Comparison of ENCODE assay signal across 12 cellular contexts in the genomic region with DNA sequence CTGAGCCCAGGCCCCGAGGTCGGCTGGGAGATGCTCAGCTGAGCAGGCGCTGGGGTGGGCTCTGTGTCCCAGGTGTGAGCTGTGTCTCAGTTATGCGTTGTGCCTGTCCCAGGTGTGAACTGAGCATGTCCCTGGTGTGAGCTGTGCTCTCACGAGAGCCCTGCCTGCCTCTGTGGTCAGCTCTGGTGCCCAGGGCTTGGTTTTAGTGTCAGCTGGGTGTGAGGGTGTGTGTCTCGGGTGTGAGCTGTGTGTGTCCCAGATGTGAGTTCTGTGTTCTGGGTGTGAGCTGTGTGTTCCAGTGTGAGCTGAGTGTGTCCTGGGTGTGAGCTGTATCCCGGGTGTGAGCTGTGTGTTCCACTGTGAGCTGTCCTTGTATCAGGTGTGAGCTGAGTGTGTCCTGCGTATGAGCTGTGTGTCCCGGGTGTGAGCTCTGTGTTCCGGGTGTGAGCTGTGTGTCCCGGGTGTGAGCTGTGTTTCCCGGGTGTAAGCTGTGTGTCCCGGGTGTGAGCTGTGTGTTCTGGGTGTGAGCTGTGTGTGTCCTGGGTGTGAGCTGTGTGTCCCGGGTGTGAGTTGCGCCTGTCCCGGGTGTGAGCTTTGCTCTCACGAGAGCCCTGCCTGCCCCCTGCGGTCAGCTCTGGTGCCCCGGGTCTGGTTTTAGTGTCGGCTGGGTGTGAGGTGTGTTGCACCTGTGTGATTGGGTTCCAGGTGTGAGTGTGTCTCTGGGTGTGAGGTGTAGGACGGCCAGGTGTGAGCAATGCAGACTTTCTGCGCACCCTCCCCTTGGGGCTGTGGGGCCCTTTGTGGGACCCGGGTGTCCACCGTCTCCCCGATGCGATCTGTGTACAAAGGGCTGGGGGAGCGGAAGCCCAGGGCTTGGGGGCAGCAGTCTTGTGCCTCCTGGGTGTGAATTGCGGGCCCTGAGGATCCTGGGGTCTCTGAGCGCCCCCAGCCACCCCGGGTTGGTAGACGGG. TPM values are rescaled to one million over a fixed set of nuclear protein-coding genes. Genes with fewer than 3 reads are reported as not detected.
A peak's percentile ranks its signal among the peaks of the same experiment; 100 is the strongest.
DNase-seq lines count a peak whose midpoint lies in the region; ATAC-seq, FAIRE-seq and TF ChIP-seq lines count a peak whose summit lies in the region.
"Had no signal": no experiment of that assay in that cellular context is flagged by ENCODE, and none has a peak within 500 bp of the region (broad histone marks: within the 10 kb centered on the region; RNA-seq: fewer than 3 reads in every experiment).

No MANE protein-coding gene starts in this region.

- no peaks in the 10 kb centered on the region for H3K79me2 ChIP-seq in H1 (ENCODE audit: control insufficient read depth in 1 of 2, insufficient read depth in 2 of 2, low read length in 2 of 2)

- peak overlapping the region; percentile 43 for H2BK120ac ChIP-seq in H1 (replicated peaks; ENCODE audit: low read depth, low read length)

- peaks cover 0 to 28% of the 10 kb centered on the region in 2 donors for H3K27me3 ChIP-seq in Peyer's patch
- H3K27me3 ChIP-seq in H1 (replicated peaks in 1 of 4; ENCODE audit: control insufficient read depth in 3 of 4, extremely low read depth in 1 of 4, insufficient read depth in 3 of 4, low read length in 3 of 4) = peaks cover 40 to 66% (median 59%) of the 10 kb centered on the region in 4 experiments

- peak overlapping the region; percentile 90 for H3K27ac Mint-ChIP-seq in activated CD4-positive, alpha-beta T cell treated with anti-CD3 and anti-CD28 coated beads, Interleukin-2, amount 10 ng/mL, durations not matched to agents 24 days and 14 days
- peak overlapping the region; percentile 94 for H3K27ac Mint-ChIP-seq in stimulated activated effector memory CD8-positive, alpha-beta T cell treated with anti-CD3 and anti-CD28 coated beads, Interleukin-12 subunit alpha, Interleukin-12 subunit beta, amount 100 ng/mL, for 72 hours

- H2BK5ac ChIP-seq in H1 (ENCODE audit: low read depth, low read length) = no peak overlapping the region; the same call in 1 of the 2 replicates

- TF ChIP-seq POLR2A in Peyer's patch (IDR thresholded peaks at IDR 0.05) (no peak), H1 (IDR thresholded peaks at IDR 0.05; ENCODE audit: control extremely low read depth in 1 of 2, low read depth in 2 of 2, low read length in 2 of 2) (no peak)

- peak overlapping the region; percentile 84; the same call in 1 of the 2 replicates for H2BK12ac ChIP-seq in H1 (ENCODE audit: low read depth, low read length)

- H3K4ac ChIP-seq in H1 (replicated peaks; ENCODE audit: insufficient read length, low read depth, low read length) = no peak overlapping the region

- peak overlapping the region in 1 of 2 experiments; percentile 8; a peak in 2 of 4 replicates for H3K4me2 ChIP-seq in H1 (ENCODE audit: insufficient read depth in 1 of 2, low read depth in 2 of 2, low read length in 2 of 2)

- H3K27ac ChIP-seq in Peyer's patch (peak overlapping the region; percentile 49 to 97 (median 82)), H1 (ENCODE audit: low read depth, low read length) (no peak overlapping the region)
- H3K27ac ChIP-seq: vagina had no signal

- H3K4me3 ChIP-seq in Peyer's patch (peak overlapping the region; percentile 47 to 84 (median 59)), H1 (ENCODE audit: extremely low read depth in 1 of 4, insufficient read depth in 2 of 4, low read depth in 3 of 4, low read length in 4 of 4) (peak overlapping the region in 1 of 4 experiments; percentile 56; a peak in 2 of 8 replicates)

- H3K79me1 ChIP-seq in H1 (ENCODE audit: low read depth, low read length) = no peaks in the 10 kb centered on the region

- no peak overlapping the region for H3K9ac ChIP-seq in H1 (replicated peaks in 1 of 4; ENCODE audit: extremely low read depth in 1 of 4, low read depth in 3 of 4, low read length in 3 of 4)

- H3K14ac ChIP-seq in H1 (ENCODE audit: insufficient read length) = no peak overlapping the region

- H3K23ac ChIP-seq in H1 (ENCODE audit: insufficient read length) = no peak overlapping the region

- peak overlapping the region; percentile 75 for H2BK15ac ChIP-seq in H1 (ENCODE audit: low read length)

- H3K9me3 ChIP-seq in Peyer's patch (no peaks in the 10 kb centered on the region), H1 (ENCODE audit: insufficient read depth in 2 of 2, low read depth in 1 of 2, low read length in 1 of 2) (no peaks in the 10 kb centered on the region)
- H3K9me3 ChIP-seq: vagina had no signal

- no peaks in the 10 kb centered on the region for H3K36me3 ChIP-seq in Peyer's patch
- peaks cover 0 to 6% (median 0%) of the 10 kb centered on the region in 4 experiments; a peak in 1 of 8 replicates for H3K36me3 ChIP-seq in H1 (ENCODE audit: control insufficient read depth in 2 of 4, insufficient read depth in 4 of 4, low read length in 3 of 4)
- H3K36me3 ChIP-seq: vagina had no signal

- no peak overlapping the region for H4K5ac ChIP-seq in H1 (ENCODE audit: insufficient read length, low read depth, low read length)

- H3K27me3 Mint-ChIP-seq in activated CD4-positive, alpha-beta T cell treated with anti-CD3 and anti-CD28 coated beads, Interleukin-2, amount 10 ng/mL, durations not matched to agents 24 days and 14 days = no peaks in the 10 kb centered on the region

- no peak for TF ChIP-seq EP300 in H1 (IDR thresholded peaks at IDR 0.05; ENCODE audit: borderline replicate concordance in 1 of 2, low read depth in 2 of 2, low read length in 2 of 2)

- H2BK20ac ChIP-seq in H1 (ENCODE audit: low read length) = no peak overlapping the region

- FAIRE-seq in H1 (lab: Jason Lieb, UNC) = no peak
- FAIRE-seq: H54 had no signal

- DNase-seq in activated CD4-positive, alpha-beta T cell treated with anti-CD3 and anti-CD28 coated beads, Interleukin-2, amount 10 ng/mL, durations not matched to agents 24 days and 14 days = no peak
- DNase-seq in activated CD4-positive, alpha-beta T cell treated with anti-CD3 and anti-CD28 coated beads for 48 hours = no peak
- DNase-seq in Peyer's patch (peak in 1 of 3 donors; percentile 49), H1 (ENCODE audit: low read depth in 1 of 2, low spot score in 2 of 2) (no peak), AML-193 (lab: John Stamatoyannopoulos, UW) (no peak), DMS53 (lab: John Stamatoyannopoulos, UW) (no peak), COR-L47 (lab: John Stamatoyannopoulos, UW) (no peak)
- no peak for DNase-seq in stimulated activated effector memory CD8-positive, alpha-beta T cell treated with anti-CD3 and anti-CD28 coated beads, Interleukin-12 subunit alpha, Interleukin-12 subunit beta, amount 100 ng/mL, for 72 hours (ENCODE audit: low spot score in 2 of 2)
- DNase-seq: T1000 had no signal

- TF ChIP-seq RAD21 in H1 (IDR thresholded peaks at IDR 0.05 in 1 of 2, conservative IDR thresholded peaks at IDR 0.05 in 1 of 2; ENCODE audit: low read depth in 2 of 2, low read length in 2 of 2) = no peak

- H2AFZ ChIP-seq in H1 (ENCODE audit: low read length) = no peak overlapping the region

- peaks cover 22% of the 10 kb centered on the region for H3K4me1 Mint-ChIP-seq in activated CD4-positive, alpha-beta T cell treated with anti-CD3 and anti-CD28 coated beads, Interleukin-2, amount 10 ng/mL, durations not matched to agents 24 days and 14 days
- peaks cover 26% of the 10 kb centered on the region for H3K4me1 Mint-ChIP-seq in stimulated activated effector memory CD8-positive, alpha-beta T cell treated with anti-CD3 and anti-CD28 coated beads, Interleukin-12 subunit alpha, Interleukin-12 subunit beta, amount 100 ng/mL, for 72 hours

- H3K9me3 Mint-ChIP-seq in activated CD4-positive, alpha-beta T cell treated with anti-CD3 and anti-CD28 coated beads, Interleukin-2, amount 10 ng/mL, durations not matched to agents 24 days and 14 days = no peaks in the 10 kb centered on the region
- H3K9me3 Mint-ChIP-seq in stimulated activated effector memory CD8-positive, alpha-beta T cell treated with anti-CD3 and anti-CD28 coated beads, Interleukin-12 subunit alpha, Interleukin-12 subunit beta, amount 100 ng/mL, for 72 hours = no peaks in the 10 kb centered on the region

- peaks cover 0 to 11% of the 10 kb centered on the region in 2 experiments for H4K20me1 ChIP-seq in H1 (replicated peaks in 1 of 2; ENCODE audit: control insufficient read depth in 1 of 2, insufficient read depth in 2 of 2, low read length in 2 of 2)

- ATAC-seq in stimulated activated effector memory CD8-positive, alpha-beta T cell treated with anti-CD3 and anti-CD28 coated beads, Interleukin-12 subunit alpha, Interleukin-12 subunit beta, amount 100 ng/mL, for 72 hours = peak; percentile 22

- H3K4me1 ChIP-seq in Peyer's patch (peaks cover 0 to 40% (median 27%) of the 10 kb centered on the region in 4 donors), H1 (replicated peaks in 1 of 4; ENCODE audit: control insufficient read depth in 3 of 4, insufficient read depth in 4 of 4, low read length in 3 of 4) (peaks cover 0 to 22% (median 9%) of the 10 kb centered on the region in 4 experiments; a peak in 5 of 7 replicates)

- H3K4me3 Mint-ChIP-seq in activated CD4-positive, alpha-beta T cell treated with anti-CD3 and anti-CD28 coated beads, Interleukin-2, amount 10 ng/mL, durations not matched to agents 24 days and 14 days = peak overlapping the region; percentile 85
- peak overlapping the region; percentile 77 for H3K4me3 Mint-ChIP-seq in stimulated activated effector memory CD8-positive, alpha-beta T cell treated with anti-CD3 and anti-CD28 coated beads, Interleukin-12 subunit alpha, Interleukin-12 subunit beta, amount 100 ng/mL, for 72 hours

- H4K91ac ChIP-seq in H1 (replicated peaks; ENCODE audit: insufficient read length, low read length) = peak overlapping the region; percentile 40

- 86% methylated on average over 25 of the region's 31 CpGs; no CpG with 5 or more reads in 1 of the 2 experiments for WGBS in H1 (ENCODE audit: extremely low coverage in 1 of 2, insufficient coverage in 1 of 2, insufficient read length in 1 of 2, insufficient replicate concordance in 2 of 2, low coverage in 1 of 2, low lambda C conversion rate in 2 of 2, missing lambda C conversion rate in 1 of 2), 2 experiments

- no peak for TF ChIP-seq CTCF in Peyer's patch (IDR thresholded peaks at IDR 0.05)
- TF ChIP-seq CTCF in H1 (IDR thresholded peaks at IDR 0.05; ENCODE audit: control extremely low read depth in 1 of 3, insufficient read depth in 1 of 3, low read depth in 1 of 3, low read length in 3 of 3) = no peak

- intact Hi-C loops in activated CD4-positive, alpha-beta T cell treated with anti-CD3 and anti-CD28 coated beads, Interleukin-2, amount 10 ng/mL, durations not matched to agents 24 days and 14 days (cut with micrococcal nuclease) = loop anchor here (5.0 kb wide), 1 partner anchor 38 kb away; the partner anchor contains the start of genes LSM7 and SPPL2B

- H3K36me3 Mint-ChIP-seq in activated CD4-positive, alpha-beta T cell treated with anti-CD3 and anti-CD28 coated beads, Interleukin-2, amount 10 ng/mL, durations not matched to agents 24 days and 14 days (ENCODE audit: low read depth) = peaks cover 12% of the 10 kb centered on the region
- H3K36me3 Mint-ChIP-seq in stimulated activated effector memory CD8-positive, alpha-beta T cell treated with anti-CD3 and anti-CD28 coated beads, Interleukin-12 subunit alpha, Interleukin-12 subunit beta, amount 100 ng/mL, for 72 hours = peaks cover 24% of the 10 kb centered on the region

- no peak overlapping the region for H4K8ac ChIP-seq in H1 (ENCODE audit: extremely low read depth, insufficient read depth, low read length)

- no peak overlapping the region for H3K56ac ChIP-seq in H1 (replicated peaks; ENCODE audit: insufficient read length, low read depth, low read length)

- POLR2A ChIA-PET in H1 (lab: Charles Lee; ENCODE audit: partially characterized antibody) = interaction anchor here (0.8 to 3.1 kb wide), 8 partner anchors 10 to 45 kb away, joined by 3 to 25 read pairs (median 4); no protein-coding TSS in a partner anchor

- H3K18ac ChIP-seq in H1 (ENCODE audit: extremely low read depth, low read length) = no peak overlapping the region; the same call in 1 of the 2 replicates

- H2AK5ac ChIP-seq in H1 (ENCODE audit: low read depth, low read length) = peak overlapping the region; percentile 84; the same call in 1 of the 2 replicates

- CTCF ChIA-PET in H1 (lab: Charles Lee; ENCODE audit: partially characterized antibody) = interaction anchor here (0.8 to 5.0 kb wide), 8 partner anchors 12 to 111 kb away, joined by 3 to 46 read pairs (median 5); no protein-coding TSS in a partner anchor

- peaks cover 10% of the 10 kb centered on the region; the same call in 1 of the 2 replicates for H3K23me2 ChIP-seq in H1 (ENCODE audit: low read depth, low read length)

RNA-seq across cellular contexts. Expression of gene PEAK3, which starts 7.1 kb away (rescaled TPM):
- total RNA-seq in activated CD4-positive, alpha-beta T cell treated with anti-CD3 and anti-CD28 coated beads, Interleukin-2, amount 10 ng/mL, durations not matched to agents 24 days and 14 days = 0.09 TPM in 1 of 2 replicates, not detected in the other
- total RNA-seq in Peyer's patch = 1 to 10 TPM; 1.2 to 5.8 (median 2.6) TPM
- total RNA-seq in H1 (2021; fragmentation: NEBNext Ultra II Directional; extraction: Animal tissue kit (Norgen Biotek cat#: 25700)) = not detected in 2 replicates
- not detected in 2 replicates for polyA plus RNA-seq in H1 (2011; rRNA removed)
- polyA plus RNA-seq in H1 (2011; cell fraction: cytosol; rRNA removed) = not detected
- not detected for polyA plus RNA-seq in H1 (2011; cell fraction: nucleus; rRNA removed)
- 0.06 to 0.11 TPM in 2 of 4 replicates, not detected in the others for polyA plus RNA-seq in H1 (2012, experiment 1 of 2)
- polyA plus RNA-seq in H1 (2012, experiment 2 of 2) = not detected
- polyA plus RNA-seq in H1 (2013, experiment 1 of 2) = not detected
- polyA plus RNA-seq in H1 (2013, experiment 2 of 2) = not detected
- not detected in 2 replicates for polyA minus RNA-seq in H1 (2011; rRNA and poly(A)+ RNA removed)
- polyA minus RNA-seq in H1 (2011; cell fraction: cytosol; rRNA and poly(A)+ RNA removed) = not detected
- polyA minus RNA-seq in H1 (2011; cell fraction: nucleus; rRNA and poly(A)+ RNA removed) = not detected

RNA-seq across cellular contexts. Expression of gene LINGO3, which starts 18.9 kb away (rescaled TPM):
- total RNA-seq in activated CD4-positive, alpha-beta T cell treated with anti-CD3 and anti-CD28 coated beads, Interleukin-2, amount 10 ng/mL, durations not matched to agents 24 days and 14 days = 0.09 and 0.26 TPM in 2 replicates
- total RNA-seq in Peyer's patch = 1 to 10 TPM in 1 of 4 donors, under 1 TPM in 1, not detected in 2; 0.54 to 5.0 TPM
- total RNA-seq in H1 (2021; fragmentation: NEBNext Ultra II Directional; extraction: Animal tissue kit (Norgen Biotek cat#: 25700)) = 0.13 TPM in 1 of 2 replicates, not detected in the other
- polyA plus RNA-seq in H1 (2011; rRNA removed) = 0.59 and 0.93 TPM in 2 replicates
- polyA plus RNA-seq in H1 (2011; cell fraction: cytosol; rRNA removed) = 0.62 TPM
- polyA plus RNA-seq in H1 (2011; cell fraction: nucleus; rRNA removed) = 0.64 TPM
- 0.25 to 0.36 TPM (median 0.27 TPM) in 3 of 4 replicates, not detected in the other for polyA plus RNA-seq in H1 (2012, experiment 1 of 2)
- polyA plus RNA-seq in H1 (2012, experiment 2 of 2) = 0.16 TPM
- polyA plus RNA-seq in H1 (2013, experiment 1 of 2) = 0.26 TPM
- polyA plus RNA-seq in H1 (2013, experiment 2 of 2) = 0.35 TPM
- 0.13 TPM in 1 of 2 replicates, not detected in the other for polyA minus RNA-seq in H1 (2011; rRNA and poly(A)+ RNA removed)
- polyA minus RNA-seq in H1 (2011; cell fraction: cytosol; rRNA and poly(A)+ RNA removed) = not detected
- polyA minus RNA-seq in H1 (2011; cell fraction: nucleus; rRNA and poly(A)+ RNA removed) = 0.60 TPM
- total RNA-seq: aorta, vagina had no signal

RNA-seq across cellular contexts. Expression of gene JSRP1, which starts 32.8 kb away (rescaled TPM):
- 0.40 and 0.91 TPM in 2 replicates for total RNA-seq in activated CD4-positive, alpha-beta T cell treated with anti-CD3 and anti-CD28 coated beads, Interleukin-2, amount 10 ng/mL, durations not matched to agents 24 days and 14 days
- total RNA-seq in Peyer's patch = not detected
- total RNA-seq in H1 (2021; fragmentation: NEBNext Ultra II Directional; extraction: Animal tissue kit (Norgen Biotek cat#: 25700)) = 0.56 and 1.7 TPM in 2 replicates
- polyA plus RNA-seq in H1 (2011; rRNA removed) = 0.24 and 0.53 TPM in 2 replicates
- 0.41 TPM for polyA plus RNA-seq in H1 (2011; cell fraction: cytosol; rRNA removed)
- 0.10 TPM for polyA plus RNA-seq in H1 (2011; cell fraction: nucleus; rRNA removed)
- polyA plus RNA-seq in H1 (2012, experiment 1 of 2) = 0.40 to 2.0 TPM (median 1.1 TPM) in 3 of 4 replicates, not detected in the other
- polyA plus RNA-seq in H1 (2012, experiment 2 of 2) = not detected
- polyA plus RNA-seq in H1 (2013, experiment 1 of 2) = 0.83 TPM
- polyA plus RNA-seq in H1 (2013, experiment 2 of 2) = 0.96 TPM
- not detected in 2 replicates for polyA minus RNA-seq in H1 (2011; rRNA and poly(A)+ RNA removed)
- polyA minus RNA-seq in H1 (2011; cell fraction: cytosol; rRNA and poly(A)+ RNA removed) = not detected
- not detected for polyA minus RNA-seq in H1 (2011; cell fraction: nucleus; rRNA and poly(A)+ RNA removed)
- total RNA-seq: vagina had no signal

RNA-seq across cellular contexts. Expression of gene LSM7, which starts 39.4 kb away (rescaled TPM):
- 190 and 192 TPM in 2 replicates for total RNA-seq in activated CD4-positive, alpha-beta T cell treated with anti-CD3 and anti-CD28 coated beads, Interleukin-2, amount 10 ng/mL, durations not matched to agents 24 days and 14 days
- total RNA-seq in Peyer's patch = 100 to 1,000 TPM in 2 of 4 donors, 10 to 100 TPM in 2; 59.8 to 152 (median 109) TPM
- 228 and 238 TPM in 2 replicates for total RNA-seq in H1 (2021; fragmentation: NEBNext Ultra II Directional; extraction: Animal tissue kit (Norgen Biotek cat#: 25700))
- 1,335 and 1,623 TPM in 2 replicates for polyA plus RNA-seq in H1 (2011; rRNA removed)
- 1,271 TPM for polyA plus RNA-seq in H1 (2011; cell fraction: cytosol; rRNA removed)
- polyA plus RNA-seq in H1 (2011; cell fraction: nucleus; rRNA removed) = 377 TPM
- polyA plus RNA-seq in H1 (2012, experiment 1 of 2) = 395 to 466 TPM (median 428 TPM) in 4 replicates
- 735 TPM for polyA plus RNA-seq in H1 (2012, experiment 2 of 2)
- 408 TPM for polyA plus RNA-seq in H1 (2013, experiment 1 of 2)
- polyA plus RNA-seq in H1 (2013, experiment 2 of 2) = 417 TPM
- polyA minus RNA-seq in H1 (2011; rRNA and poly(A)+ RNA removed) = 20.1 and 23.2 TPM in 2 replicates
- polyA minus RNA-seq in H1 (2011; cell fraction: cytosol; rRNA and poly(A)+ RNA removed) = 67.1 TPM
- 79.0 TPM for polyA minus RNA-seq in H1 (2011; cell fraction: nucleus; rRNA and poly(A)+ RNA removed)

RNA-seq across cellular contexts. Expression of gene SPPL2B, which starts 39.5 kb away (rescaled TPM):
- total RNA-seq in activated CD4-positive, alpha-beta T cell treated with anti-CD3 and anti-CD28 coated beads, Interleukin-2, amount 10 ng/mL, durations not matched to agents 24 days and 14 days = 69.7 and 69.8 TPM in 2 replicates
- 100 to 1,000 TPM; 196 to 448 (median 270) TPM for total RNA-seq in Peyer's patch
- 52.6 and 55.7 TPM in 2 replicates for total RNA-seq in H1 (2021; fragmentation: NEBNext Ultra II Directional; extraction: Animal tissue kit (Norgen Biotek cat#: 25700))
- polyA plus RNA-seq in H1 (2011; rRNA removed) = 34.8 and 83.1 TPM in 2 replicates
- 61.8 TPM for polyA plus RNA-seq in H1 (2011; cell fraction: cytosol; rRNA removed)
- polyA plus RNA-seq in H1 (2011; cell fraction: nucleus; rRNA removed) = 378 TPM
- 36.1 to 78.9 TPM (median 69.1 TPM) in 4 replicates for polyA plus RNA-seq in H1 (2012, experiment 1 of 2)
- polyA plus RNA-seq in H1 (2012, experiment 2 of 2) = 44.7 TPM
- 40.7 TPM for polyA plus RNA-seq in H1 (2013, experiment 1 of 2)
- polyA plus RNA-seq in H1 (2013, experiment 2 of 2) = 37.4 TPM
- 16.2 and 16.8 TPM in 2 replicates for polyA minus RNA-seq in H1 (2011; rRNA and poly(A)+ RNA removed)
- 33.4 TPM for polyA minus RNA-seq in H1 (2011; cell fraction: cytosol; rRNA and poly(A)+ RNA removed)
- 47.4 TPM for polyA minus RNA-seq in H1 (2011; cell fraction: nucleus; rRNA and poly(A)+ RNA removed)
